In genomic region chr7:63073736-63074135, GRCh38 we compare ENCODE assay signal across 18 cellular contexts.
DNase-seq lines count a peak whose midpoint lies in the region; ATAC-seq and TF ChIP-seq lines count a peak whose summit lies in the region.
"Had no signal": no experiment of that assay in that cellular context is flagged by ENCODE, and none has a peak within 500 bp of the region (broad histone marks: within the 10 kb centered on the region; RNA-seq: fewer than 3 reads in every experiment).

No MANE protein-coding gene starts in this region.

- H2BK15ac ChIP-seq in mesenchymal stem cell (ENCODE audit: low read depth, poor library complexity, severe bottlenecking) = no peak overlapping the region

- H3K27me3 ChIP-seq in AG04450 (ENCODE audit: control insufficient read depth, insufficient read depth, low read length) (no peaks in the 10 kb centered on the region), HUES48 (ENCODE audit: control insufficient read depth, insufficient read depth, low read length) (no peaks in the 10 kb centered on the region), mesenchymal stem cell (ENCODE audit: control insufficient read depth in 1 of 2, insufficient read depth in 1 of 2, low read length in 2 of 2) (no peaks in the 10 kb centered on the region)
- H3K27me3 ChIP-seq: BLaER1 had no signal

- H3K9ac ChIP-seq in HUES48 (ENCODE audit: low read depth, low read length) (no peak overlapping the region), mesenchymal stem cell (ENCODE audit: low read length) (no peak overlapping the region)
- H3K9ac ChIP-seq: BLaER1 had no signal

- no peak overlapping the region for H2BK12ac ChIP-seq in mesenchymal stem cell (ENCODE audit: low read length in 2 of 2)

- H3K4me3 ChIP-seq in AG04450 (ENCODE audit: low read depth, low read length) = no peak overlapping the region
- H3K4me3 ChIP-seq in HUES48 (ENCODE audit: low read depth, low read length) = peak overlapping the region; percentile 16; the same call in 1 of the 2 replicates
- H3K4me3 ChIP-seq in mesenchymal stem cell (ENCODE audit: insufficient read depth in 1 of 2, low read depth in 1 of 2, low read length in 2 of 2) = no peak overlapping the region
- H3K4me3 ChIP-seq: BLaER1, GM12878, K562 had no signal

- H3K4me2 ChIP-seq in mesenchymal stem cell (ENCODE audit: low read length, poor library complexity, severe bottlenecking) = no peak overlapping the region
- H3K4me2 ChIP-seq: BLaER1 had no signal

- DNase-seq in AG04450 (ENCODE audit: low read depth, low spot score) (no peak), mesenchymal stem cell (no peak), sciatic nerve (ENCODE audit: low spot score) (peak; percentile 9), NCI-H2171 (lab: John Stamatoyannopoulos, UW) (no peak), GM13977 (ENCODE audit: low spot score) (no peak), SHP77 treated with DMSO at 0.1 percent for 48 hours (lab: John Stamatoyannopoulos, UW) (no peak)
- DNase-seq in stimulated activated CD4-positive, alpha-beta T cell treated with anti-CD3 and anti-CD28 coated beads, Interleukin-4, amount 100 ng/mL, for 1 hour = no peak
- DNase-seq: ACHN; CD4-positive, alpha-beta memory T cell; DMS153; DMS79; GF-D8; H9; IMR-90 had no signal

- POLR2A ChIA-PET in AG04450 (lab: Yijun Ruan, JAX) = no interaction called here

- H2AK5ac ChIP-seq in mesenchymal stem cell (ENCODE audit: low read length, severe bottlenecking) = no peak overlapping the region

- no peak overlapping the region for H2BK5ac ChIP-seq in mesenchymal stem cell (ENCODE audit: low read depth, low read length, poor library complexity, severe bottlenecking)

- intact Hi-C loops in sciatic nerve (cut with DNase I) = no loop called here

- no peak for TF ChIP-seq CTCF in AG04450 (IDR thresholded peaks at IDR 0.05; ENCODE audit: low read depth, low read length)
- no peak for TF ChIP-seq CTCF in GM13977 (IDR thresholded peaks at IDR 0.05; ENCODE audit: extremely low read depth, insufficient read depth, missing control alignments)

- in situ Hi-C loops in GM13977 (cut with MboI; ENCODE audit: low pct_unique_long_range_greater_than_20kb, low sequenced_read_pairs, unreplicated experiment) = no loop called here

- no peak overlapping the region for H3K23ac ChIP-seq in mesenchymal stem cell (ENCODE audit: low read length in 2 of 2)

- no peak overlapping the region for H4K8ac ChIP-seq in mesenchymal stem cell (ENCODE audit: low read length)

- H3K9me3 ChIP-seq in AG04450 (ENCODE audit: control insufficient read depth, insufficient read depth, low read length) = peaks cover 61% of the 10 kb centered on the region
- peaks cover 85% of the 10 kb centered on the region for H3K9me3 ChIP-seq in HUES48 (ENCODE audit: control insufficient read depth, insufficient read depth, low read length)
- H3K9me3 ChIP-seq in mesenchymal stem cell (ENCODE audit: control insufficient read depth, low read length) = peaks cover 59% of the 10 kb centered on the region

- H3K18ac ChIP-seq in mesenchymal stem cell (ENCODE audit: low read depth in 1 of 2, low read length in 2 of 2) = no peak overlapping the region

- H2BK120ac ChIP-seq in mesenchymal stem cell (ENCODE audit: low read depth, low read length) = no peak overlapping the region

- H4K91ac ChIP-seq in mesenchymal stem cell (ENCODE audit: low read length) = peak overlapping the region; percentile 34

- CTCF ChIA-PET in AG04450 (lab: Charles Lee) = no interaction called here

- no peaks in the 10 kb centered on the region for H3K36me3 ChIP-seq in HUES48 (ENCODE audit: control insufficient read depth, insufficient read depth, low read length)
- no peaks in the 10 kb centered on the region for H3K36me3 ChIP-seq in mesenchymal stem cell (ENCODE audit: control insufficient read depth in 1 of 2, insufficient read depth in 2 of 2, low read depth in 1 of 2, low read length in 2 of 2)
- H3K36me3 ChIP-seq: BLaER1 had no signal

- no peak overlapping the region for H3K4ac ChIP-seq in mesenchymal stem cell (ENCODE audit: low read depth in 1 of 2, low read length in 2 of 2)

- ATAC-seq in sciatic nerve = no peak
- ATAC-seq: GM12878, K562 had no signal

- no peak overlapping the region for H3K14ac ChIP-seq in mesenchymal stem cell (ENCODE audit: low read length in 2 of 2)

- no peak overlapping the region for H2AFZ ChIP-seq in mesenchymal stem cell (ENCODE audit: low read depth, low read length)

- H3K4me1 ChIP-seq in HUES48 (ENCODE audit: control insufficient read depth, insufficient read depth, low read length) = no peaks in the 10 kb centered on the region
- no peaks in the 10 kb centered on the region for H3K4me1 ChIP-seq in mesenchymal stem cell (ENCODE audit: control insufficient read depth, insufficient read depth, low read depth, low read length)
- H3K4me1 ChIP-seq: BLaER1 had no signal

- peak overlapping the region; percentile 2 for H3K27ac ChIP-seq in AG04450 (ENCODE audit: low read depth, low read length)
- H3K27ac ChIP-seq in HUES48 (ENCODE audit: low read depth, low read length) = no peak overlapping the region
- no peak overlapping the region for H3K27ac ChIP-seq in mesenchymal stem cell (ENCODE audit: low read length, poor library complexity, severe bottlenecking)
- H3K27ac ChIP-seq: BLaER1 had no signal

- 59% methylated on average over 1 of the region's 1 CpG for WGBS in mesenchymal stem cell

- no peaks in the 10 kb centered on the region for H3K79me1 ChIP-seq in mesenchymal stem cell (replicated peaks; ENCODE audit: low read length, poor library complexity, severe bottlenecking)
